8 cellular contexts compared by ENCODE assay signal in the genomic region with DNA sequence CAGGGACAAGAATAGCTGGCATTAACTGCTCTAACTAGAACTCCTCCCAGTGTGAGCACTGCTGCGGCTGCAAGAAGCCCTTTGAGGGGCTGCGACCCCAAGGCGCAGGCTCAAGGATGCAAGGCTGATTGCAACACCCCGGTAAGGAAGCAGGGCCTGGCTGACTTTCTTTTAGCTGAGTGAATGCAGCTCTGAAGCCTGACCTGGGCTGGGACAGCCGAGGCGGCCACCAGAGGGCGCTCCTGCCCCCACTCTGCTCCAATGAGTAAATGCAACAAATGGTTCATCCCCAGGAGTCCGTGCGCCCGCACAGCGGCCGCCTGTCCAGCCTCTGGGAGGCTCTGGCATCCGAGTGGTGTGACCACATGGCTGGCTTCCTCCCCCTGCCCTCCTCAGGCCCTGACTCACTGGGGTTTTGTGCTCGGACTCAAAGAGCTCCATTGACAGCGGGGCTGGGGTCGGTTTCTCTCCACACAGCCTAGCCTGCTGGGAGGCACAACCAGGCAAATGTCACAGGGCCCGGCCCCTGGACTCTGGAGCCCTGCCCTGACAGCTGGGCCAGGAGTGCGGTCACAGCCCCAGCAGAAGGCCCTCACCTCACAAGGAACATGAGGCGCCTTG. TPM values are rescaled to one million over a fixed set of nuclear protein-coding genes. Genes with fewer than 3 reads are reported as not detected.
DNase-seq lines count a peak whose midpoint lies in the region; ATAC-seq and FAIRE-seq lines count a peak whose summit lies in the region.

A gene with protein sequence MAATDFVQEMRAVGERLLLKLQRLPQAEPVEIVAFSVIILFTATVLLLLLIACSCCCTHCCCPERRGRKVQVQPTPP (plus strand): TSS at position 572 of the 621 bp plus-strand sequence. CDS start 6,768 bp downstream, outside the sequence.

- H3K4me1 ChIP-seq in small intestine (ENCODE audit: control insufficient read depth in 2 of 2, insufficient read depth in 1 of 2, low read depth in 1 of 2, low read length in 1 of 2): peaks cover 0 to 4% of the 10 kb centered on the region in 2 donors

- H3K9me3 ChIP-seq in small intestine (ENCODE audit: control insufficient read depth, low read depth): no peaks in the 10 kb centered on the region

- no peaks in the 10 kb centered on the region for H3K27me3 ChIP-seq in small intestine (ENCODE audit: control insufficient read depth in 2 of 2, insufficient read depth in 2 of 2, low read length in 2 of 2)

- ATAC-seq in GM18517 (IDR thresholded peaks at IDR 0.05; ENCODE audit: unreplicated experiment) (peak; percentile 60), GM18498 (IDR thresholded peaks at IDR 0.05; ENCODE audit: unreplicated experiment) (no peak)

- no peak within 1 kb of the TSS for H3K4me3 ChIP-seq in small intestine (ENCODE audit: low read depth in 1 of 2, low read length in 2 of 2)

- H3K27ac ChIP-seq in caudate nucleus (ENCODE audit: low read depth, low read length) (peak within 1 kb of the TSS; percentile 98), small intestine (ENCODE audit: low read depth in 1 of 2, low read length in 1 of 2) (peak within 1 kb of the TSS; percentile 57 to 89)

- in situ Hi-C loops in ACHN (cut with HindIII; ENCODE audit: low pct_ligation_motif_present, low pct_unique_long_range_greater_than_20kb, low sequenced_read_pairs): no loop called here

- WGBS in small intestine, 3 donors: 9 to 15% (median 14%) methylated on average over 19 of the region's 19 CpGs

- FAIRE-seq in small intestine (lab: Jason Lieb, UNC): no peak

- DNase-seq in ACHN (peak; percentile 89), NCI-H2029 treated with DMSO at 0.1 percent for 48 hours (lab: John Stamatoyannopoulos, UW) (peak; percentile 1), caudate nucleus (lab: John Stamatoyannopoulos, UW) (peak; percentile 73 to 97 (median 93)), iris pigment epithelial cell (ENCODE audit: low read depth) (peak; percentile 89), small intestine (peak; percentile 79)
- DNase-seq in activated CD4-positive, CD25-positive, alpha-beta regulatory T cell treated with anti-CD3 and anti-CD28 coated beads, Interleukin-2, amount 50 U/mL, for 16 hours (ENCODE audit: low read depth, low spot score): peak; percentile 57

- H3K36me3 ChIP-seq in small intestine (ENCODE audit: control insufficient read depth in 2 of 2, insufficient read depth in 2 of 2, low read length in 2 of 2): no peaks in the 10 kb centered on the region

RNA-seq across cellular contexts. Expression of the gene that starts here (rescaled TPM):
- polyA plus RNA-seq in small intestine: 100 to 1,000 TPM in 1 of 3 donors, 10 to 100 TPM in 2; 11.1 to 114 (median 94.6) TPM

Comparison
In these comparisons a context has a peak if more than half of its experiments do, and no peak if none do; other contexts are left out.
1. DNase-seq: peak in every context shown above with its lines; median percentile 93 in caudate nucleus; 89 in ACHN; 89 in iris pigment epithelial cell; 79 in small intestine; 57 in activated CD4-positive, CD25-positive, alpha-beta regulatory T cell treated with anti-CD3 and anti-CD28 coated beads, Interleukin-2, amount 50 U/mL, for 16 hours; 1 in NCI-H2029 treated with DMSO at 0.1 percent for 48 hours.